Comparison of ENCODE assay signal across 11 cellular contexts in the genomic region with DNA sequence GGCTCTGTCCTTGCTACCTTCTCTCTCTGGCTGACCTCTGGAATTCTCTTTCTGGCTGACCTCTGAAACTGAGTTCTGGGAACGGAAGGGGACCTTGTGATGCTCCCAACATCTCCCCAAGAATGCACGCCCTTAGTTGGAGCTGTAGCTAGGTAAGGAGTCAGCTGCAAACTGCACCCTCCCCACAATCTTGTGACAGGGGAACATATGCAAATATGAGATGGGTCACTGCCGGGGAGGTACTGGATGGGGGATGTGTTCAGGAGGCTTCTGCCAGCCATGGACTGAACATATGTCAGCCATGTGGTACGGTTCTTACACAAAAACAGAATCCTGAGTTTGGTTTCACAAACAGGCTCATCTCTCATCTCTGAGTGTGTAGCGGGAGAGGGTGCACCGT. TPM values are rescaled to one million over a fixed set of nuclear protein-coding genes. Genes with fewer than 3 reads are reported as not detected.
DNase-seq lines count a peak whose midpoint lies in the region; ATAC-seq and TF ChIP-seq lines count a peak whose summit lies in the region.
"Had no signal": no experiment of that assay in that cellular context is flagged by ENCODE, and none has a peak within 500 bp of the region (broad histone marks: within the 10 kb centered on the region; RNA-seq: fewer than 3 reads in every experiment).

No MANE protein-coding gene starts in this region.

- H3K27me3 Mint-ChIP-seq in GM23338 (ENCODE audit: insufficient read depth, low read depth, poor library complexity) = peaks cover 2% of the 10 kb centered on the region

- H4K20me1 ChIP-seq in OCI-LY3 (ENCODE audit: insufficient read depth, low read length) = peaks cover 85% of the 10 kb centered on the region
- H4K20me1 ChIP-seq in GM23338 (replicated peaks; ENCODE audit: insufficient read depth) = no peaks in the 10 kb centered on the region

- H3K36me3 ChIP-seq in OCI-LY3 (replicated peaks; ENCODE audit: low read depth, low read length) = peaks cover 71% of the 10 kb centered on the region
- no peaks in the 10 kb centered on the region for H3K36me3 ChIP-seq in brain microvascular endothelial cell (replicated peaks)
- H3K36me3 ChIP-seq in GM23338 (ENCODE audit: insufficient read depth) = no peaks in the 10 kb centered on the region
- H3K36me3 ChIP-seq: heart right ventricle had no signal

- H3K27me3 ChIP-seq in OCI-LY3 (ENCODE audit: low read depth, low read length) (no peaks in the 10 kb centered on the region), brain microvascular endothelial cell (replicated peaks) (no peaks in the 10 kb centered on the region), GM23338 (ENCODE audit: insufficient read depth) (no peaks in the 10 kb centered on the region)
- H3K27me3 ChIP-seq: heart right ventricle had no signal

- H3K4me3 ChIP-seq in OCI-LY3 (ENCODE audit: low read length) (peak overlapping the region; percentile 63), brain microvascular endothelial cell (ENCODE audit: low read depth, low read length) (no peak overlapping the region), GM23338 (no peak overlapping the region)
- H3K4me3 ChIP-seq: heart right ventricle had no signal

- H3K27ac Mint-ChIP-seq in GM23338 = no peak overlapping the region

- H3K9me2 ChIP-seq in GM23338 (ENCODE audit: insufficient read depth) = no peaks in the 10 kb centered on the region

- H3K4me1 ChIP-seq in OCI-LY3 (ENCODE audit: low read length) (peaks cover 81% of the 10 kb centered on the region), GM23338 (ENCODE audit: insufficient read depth) (peaks cover 3% of the 10 kb centered on the region; the same call in 1 of the 2 replicates)
- H3K4me1 ChIP-seq: Caco-2 had no signal

- H3K9ac ChIP-seq in OCI-LY3 (ENCODE audit: low read length) = peak overlapping the region; percentile 55

- H3K4me2 ChIP-seq in OCI-LY3 (ENCODE audit: low read length) = peak overlapping the region; percentile 83
- no peak overlapping the region for H3K4me2 ChIP-seq in GM23338

- H3K79me2 ChIP-seq in OCI-LY3 (ENCODE audit: low read length) (peaks cover 100% of the 10 kb centered on the region), GM23338 (replicated peaks; ENCODE audit: insufficient read depth) (no peaks in the 10 kb centered on the region)

- DNase-seq in GM10266 (ENCODE audit: extremely low spot score) = peak; percentile 35
- no peak for DNase-seq in brain microvascular endothelial cell
- no peak for DNase-seq in DMS153 (lab: John Stamatoyannopoulos, UW)
- DNase-seq in mucosa of gallbladder (ENCODE audit: low spot score) = no peak
- DNase-seq in GM23338 (ENCODE audit: low spot score) = no peak
- DNase-seq: Caco-2, heart right ventricle, IMR-90 had no signal

- no peak for TF ChIP-seq CTCF in GM10266 (IDR thresholded peaks at IDR 0.05; ENCODE audit: control insufficient read depth, insufficient read depth, low read depth, missing control alignments)
- TF ChIP-seq CTCF in OCI-LY3 (IDR thresholded peaks at IDR 0.05; ENCODE audit: low read depth, low read length) = no peak
- TF ChIP-seq CTCF in brain microvascular endothelial cell (IDR thresholded peaks at IDR 0.05; ENCODE audit: low read depth, low read length, missing control alignments) = no peak
- no peak for TF ChIP-seq CTCF in GM23338 (conservative IDR thresholded peaks at IDR 0.05; ENCODE audit: low read depth in 2 of 2)

- H2AFZ ChIP-seq in OCI-LY3 (ENCODE audit: low read depth, low read length) (no peak overlapping the region), GM23338 (no peak overlapping the region; the same call in 1 of the 2 replicates)

- H3K36me3 Mint-ChIP-seq in GM23338 (ENCODE audit: low read depth) = no peaks in the 10 kb centered on the region

- no peak overlapping the region for H3K4me3 Mint-ChIP-seq in GM23338

- H3K27ac ChIP-seq in OCI-LY3 (ENCODE audit: low read length) (peak overlapping the region; percentile 83), brain microvascular endothelial cell (no peak overlapping the region), GM23338 (ENCODE audit: low read depth) (no peak overlapping the region)
- H3K27ac ChIP-seq: heart right ventricle had no signal

- ATAC-seq in HG02938 (IDR thresholded peaks at IDR 0.05; ENCODE audit: unreplicated experiment) (peak; percentile 84), GM23338 (no peak)
- ATAC-seq: heart right ventricle had no signal

- no peaks in the 10 kb centered on the region for H3F3A ChIP-seq in GM23338 (replicated peaks; ENCODE audit: low read depth)

- no peaks in the 10 kb centered on the region for H3K9me3 Mint-ChIP-seq in GM23338

- TF ChIP-seq POLR2A in GM19193 (IDR thresholded peaks at IDR 0.05; ENCODE audit: extremely low read depth, insufficient read depth, insufficient read length) = peak; percentile 61

- H3K4me1 Mint-ChIP-seq in GM23338 = peaks cover 16% of the 10 kb centered on the region

- in situ Hi-C loops in brain microvascular endothelial cell (cut with HindIII; ENCODE audit: low pct_ligation_motif_present, low sequenced_read_pairs) = no loop called here

- no peaks in the 10 kb centered on the region for H3K9me3 ChIP-seq in OCI-LY3 (ENCODE audit: insufficient read depth, low read length)
- H3K9me3 ChIP-seq: Caco-2, heart right ventricle had no signal

TF ChIP-seq in GM23338, 12 proteins besides CTCF, POLR2A, EP300 and RAD21 (continues in another document):
- TF ChIP-seq EZH2 (IDR thresholded peaks at IDR 0.05; ENCODE audit: low read depth, unreplicated experiment) (no peak), CREB1 (CRISPR knock-in tag; IDR thresholded peaks at IDR 0.05; ENCODE audit: low read depth) (no peak), ETS1 (IDR thresholded peaks at IDR 0.05) (no peak), ZNF462 (CRISPR knock-in tag; IDR thresholded peaks at IDR 0.05) (no peak), NANOG (IDR thresholded peaks at IDR 0.05; ENCODE audit: borderline replicate concordance) (no peak)

RNA-seq across cellular contexts. Expression of gene BCL2, which starts 34.2 kb away (rescaled TPM):
- 18.5 TPM for total RNA-seq in mucosa of gallbladder
- 4.0 and 7.3 TPM in 2 replicates for total RNA-seq in GM23338 (2014; rRNA removed; shearing (Covaris generic))
- 1.1 and 1.2 TPM in 2 replicates for polyA plus RNA-seq in GM23338 (2016; fragmentation: Nextera tagmentation; extraction: Ambion mirVana)
